Comparison of ENCODE assay signal across 19 cellular contexts in genomic region chr10:125781374-125781773, GRCh38. TPM values are rescaled to one million over a fixed set of nuclear protein-coding genes. Genes with fewer than 3 reads are reported as not detected.
DNase-seq lines count a peak whose midpoint lies in the region; ATAC-seq and TF ChIP-seq lines count a peak whose summit lies in the region.
"Had no signal": no experiment of that assay in that cellular context is flagged by ENCODE, and none has a peak within 500 bp of the region (broad histone marks: within the 10 kb centered on the region; RNA-seq: fewer than 3 reads in every experiment).

No MANE protein-coding gene starts in this region.

- no peak overlapping the region for H4K8ac ChIP-seq in neuronal stem cell (ENCODE audit: low read depth, low read length)

- no peak overlapping the region for H3K9ac ChIP-seq in endodermal cell (ENCODE audit: extremely low read depth, low read length, poor library complexity, severe bottlenecking)
- H3K9ac ChIP-seq in neuronal stem cell (ENCODE audit: low read depth, low read length, poor library complexity), result no peak overlapping the region
- no peak overlapping the region for H3K9ac ChIP-seq in Karpas-422 (ENCODE audit: low read length)
- H3K9ac ChIP-seq: BLaER1 had no signal

- peak; percentile 33 for DNase-seq in activated CD8-positive, alpha-beta memory T cell treated with anti-CD3 and anti-CD28 coated beads, Interleukin-2, amount 50 U/mL, for 48 hours
- no peak for DNase-seq in activated CD8-positive, alpha-beta memory T cell treated with anti-CD3 and anti-CD28 coated beads, Interleukin-2, amount 10 ng/mL, durations not matched to agents 7 days and 5 days
- peak; percentile 20 for DNase-seq in endodermal cell
- no peak for DNase-seq in neuronal stem cell (ENCODE audit: low spot score)
- DNase-seq in middle frontal gyrus (ENCODE audit: extremely low spot score, low spot score), result no peak
- no peak for DNase-seq in Karpas-422
- DNase-seq: Caco-2; CD4-positive, CD25-positive, alpha-beta regulatory T cell; CD8-positive, alpha-beta T cell; DMS153; DND-41; GOT3; HFFc6 had no signal

- no peak overlapping the region for H3K27ac Mint-ChIP-seq in activated CD8-positive, alpha-beta memory T cell treated with anti-CD3 and anti-CD28 coated beads, Interleukin-2, amount 10 ng/mL, durations not matched to agents 7 days and 5 days
- H3K27ac Mint-ChIP-seq in endodermal cell, result no peak overlapping the region
- H3K27ac Mint-ChIP-seq: B cell; CD4-positive, CD25-positive, alpha-beta regulatory T cell; CD8-positive, alpha-beta T cell; HFFc6 had no signal

- H3K36me3 ChIP-seq in endodermal cell (ENCODE audit: control insufficient read depth, insufficient read depth, low read length) (no peaks in the 10 kb centered on the region), neuronal stem cell (replicated peaks in 1 of 2; ENCODE audit: control insufficient read depth in 2 of 2, insufficient read depth in 2 of 2, low read length in 2 of 2) (no peaks in the 10 kb centered on the region), Karpas-422 (ENCODE audit: insufficient read depth, low read length) (no peaks in the 10 kb centered on the region)
- H3K36me3 ChIP-seq: HAP-1 had no signal

- no peaks in the 10 kb centered on the region for H3K27me3 ChIP-seq in endodermal cell (ENCODE audit: control insufficient read depth, insufficient read depth, low read length, poor library complexity, severe bottlenecking)
- H3K27me3 ChIP-seq in neuronal stem cell (ENCODE audit: control insufficient read depth in 3 of 3, insufficient read depth in 3 of 3, low read depth in 1 of 3, low read length in 3 of 3), result no peaks in the 10 kb centered on the region
- no peaks in the 10 kb centered on the region for H3K27me3 ChIP-seq in Karpas-422 (ENCODE audit: low read length)
- H3K27me3 ChIP-seq: BLaER1 had no signal

- no peaks in the 10 kb centered on the region for H3K27me3 Mint-ChIP-seq in activated CD8-positive, alpha-beta memory T cell treated with anti-CD3 and anti-CD28 coated beads, Interleukin-2, amount 10 ng/mL, durations not matched to agents 7 days and 5 days
- peaks cover 3% of the 10 kb centered on the region for H3K27me3 Mint-ChIP-seq in endodermal cell (ENCODE audit: insufficient read depth)
- H3K27me3 Mint-ChIP-seq: CD4-positive, CD25-positive, alpha-beta regulatory T cell had no signal

- no peak overlapping the region for H3K4ac ChIP-seq in neuronal stem cell (ENCODE audit: low read length)

- H3K9me3 ChIP-seq in endodermal cell (ENCODE audit: control insufficient read depth, low read length) (peaks cover 8% of the 10 kb centered on the region), neuronal stem cell (replicated peaks in 1 of 2; ENCODE audit: control insufficient read depth in 2 of 2, insufficient read depth in 1 of 2, low read depth in 1 of 2, low read length in 2 of 2) (peaks cover 0 to 3% of the 10 kb centered on the region in 2 donors), Karpas-422 (ENCODE audit: low read length) (no peaks in the 10 kb centered on the region)
- H3K9me3 ChIP-seq: Caco-2, HAP-1 had no signal

- no peak overlapping the region for H3K18ac ChIP-seq in neuronal stem cell (ENCODE audit: low read length)

- H2AFZ ChIP-seq in neuronal stem cell (ENCODE audit: low read length), result peak overlapping the region; percentile 77
- no peak overlapping the region for H2AFZ ChIP-seq in Karpas-422 (ENCODE audit: low read length)

- H3K4me1 Mint-ChIP-seq in activated CD8-positive, alpha-beta memory T cell treated with anti-CD3 and anti-CD28 coated beads, Interleukin-2, amount 10 ng/mL, durations not matched to agents 7 days and 5 days, result no peaks in the 10 kb centered on the region
- no peaks in the 10 kb centered on the region for H3K4me1 Mint-ChIP-seq in endodermal cell
- H3K4me1 Mint-ChIP-seq: B cell had no signal

- no peak overlapping the region for H3K4me3 Mint-ChIP-seq in activated CD8-positive, alpha-beta memory T cell treated with anti-CD3 and anti-CD28 coated beads, Interleukin-2, amount 10 ng/mL, durations not matched to agents 7 days and 5 days
- H3K4me3 Mint-ChIP-seq in endodermal cell, result no peak overlapping the region
- H3K4me3 Mint-ChIP-seq: B cell; CD4-positive, CD25-positive, alpha-beta regulatory T cell; CD8-positive, alpha-beta T cell; HFFc6 had no signal

- no peak overlapping the region for H2BK12ac ChIP-seq in neuronal stem cell (ENCODE audit: low read length)

- H2BK120ac ChIP-seq in neuronal stem cell (ENCODE audit: low read depth, low read length), result no peak overlapping the region

- H3K4me3 ChIP-seq in endodermal cell (ENCODE audit: low read length), result no peak overlapping the region
- no peak overlapping the region for H3K4me3 ChIP-seq in neuronal stem cell (ENCODE audit: low read length in 2 of 2)
- no peak overlapping the region for H3K4me3 ChIP-seq in Karpas-422 (ENCODE audit: low read length)
- H3K4me3 ChIP-seq: BLaER1, HAP-1 had no signal

- H2BK5ac ChIP-seq in neuronal stem cell (ENCODE audit: low read length), result no peak overlapping the region

- no peaks in the 10 kb centered on the region for H3K79me2 ChIP-seq in Karpas-422 (ENCODE audit: low read length)

- H4K91ac ChIP-seq in neuronal stem cell (ENCODE audit: low read depth, low read length, poor library complexity), result no peak overlapping the region

- H3K9me2 ChIP-seq in Karpas-422 (replicated peaks; ENCODE audit: insufficient read depth, low read length), result no peaks in the 10 kb centered on the region

- WGBS in endodermal cell (ENCODE audit: insufficient coverage in 1 of 2, insufficient read length in 1 of 2), 2 experiments, result 88 to 94% methylated on average over 4 to 8 of the region's 8 CpGs
- WGBS in neuronal stem cell (ENCODE audit: extremely low coverage in 2 of 2, insufficient read length in 2 of 2, insufficient replicate concordance in 1 of 2), 2 donors, result no CpG with 5 or more reads among the region's 8 CpGs

- CTCF ChIA-PET in activated CD8-positive, alpha-beta memory T cell treated with anti-CD3 and anti-CD28 coated beads, Interleukin-2, amount 10 ng/mL, durations not matched to agents 7 days and 5 days (lab: Charles Lee), result no interaction called here

- H3K4me1 ChIP-seq in endodermal cell (ENCODE audit: control insufficient read depth, insufficient read depth, low read length), result no peaks in the 10 kb centered on the region
- peaks cover 0 to 5% of the 10 kb centered on the region in 2 donors for H3K4me1 ChIP-seq in neuronal stem cell (ENCODE audit: control insufficient read depth in 2 of 2, insufficient read depth in 1 of 2, low read depth in 1 of 2, low read length in 2 of 2)
- H3K4me1 ChIP-seq in Karpas-422 (ENCODE audit: low read length), result peaks cover 22% of the 10 kb centered on the region
- H3K4me1 ChIP-seq: Caco-2, HAP-1 had no signal

- H3K4me2 ChIP-seq in neuronal stem cell (ENCODE audit: insufficient read depth, low read length, poor library complexity, severe bottlenecking), result no peak overlapping the region
- H3K4me2 ChIP-seq in Karpas-422 (ENCODE audit: low read depth, low read length, poor library complexity, severe bottlenecking), result no peak overlapping the region
- H3K4me2 ChIP-seq: BLaER1 had no signal

- H3K27ac ChIP-seq in endodermal cell (ENCODE audit: low read depth, low read length) (no peak overlapping the region), neuronal stem cell (replicated peaks; ENCODE audit: low read length) (no peak overlapping the region), Karpas-422 (ENCODE audit: low read length) (no peak overlapping the region)
- H3K27ac ChIP-seq: 22Rv1, BLaER1, C4-2B had no signal

- no peak for TF ChIP-seq CTCF in endodermal cell (conservative IDR thresholded peaks at IDR 0.05)

- no peak for ATAC-seq in activated CD8-positive, alpha-beta memory T cell treated with anti-CD3 and anti-CD28 coated beads, Interleukin-2, amount 10 ng/mL, durations not matched to agents 7 days and 5 days
- ATAC-seq in HG02981 (IDR thresholded peaks at IDR 0.05; ENCODE audit: unreplicated experiment), result no peak
- ATAC-seq: CD8-positive, alpha-beta T cell had no signal

- H2AK5ac ChIP-seq in neuronal stem cell (ENCODE audit: low read depth, low read length), result no peak overlapping the region

- no peak overlapping the region for H3K14ac ChIP-seq in neuronal stem cell (ENCODE audit: low read length)

- 0 out of 2 replicates have a peak, but pooled peaks cover 3% of the 10 kb centered on the region for H4K20me1 ChIP-seq in Karpas-422 (ENCODE audit: insufficient read depth, low read depth, low read length)
- H4K20me1 ChIP-seq: BLaER1 had no signal

- H3K79me1 ChIP-seq in neuronal stem cell (ENCODE audit: low read depth, low read length), result no peaks in the 10 kb centered on the region

- H2BK15ac ChIP-seq in neuronal stem cell (ENCODE audit: low read length), result no peak overlapping the region

- H3K36me3 Mint-ChIP-seq in activated CD8-positive, alpha-beta memory T cell treated with anti-CD3 and anti-CD28 coated beads, Interleukin-2, amount 10 ng/mL, durations not matched to agents 7 days and 5 days, result no peaks in the 10 kb centered on the region
- H3K36me3 Mint-ChIP-seq in endodermal cell (ENCODE audit: low read depth), result no peaks in the 10 kb centered on the region

- H3K23ac ChIP-seq in neuronal stem cell (ENCODE audit: low read depth, low read length, poor library complexity), result no peak overlapping the region

- H3K9me3 Mint-ChIP-seq in activated CD8-positive, alpha-beta memory T cell treated with anti-CD3 and anti-CD28 coated beads, Interleukin-2, amount 10 ng/mL, durations not matched to agents 7 days and 5 days (ENCODE audit: low read depth), result no peaks in the 10 kb centered on the region
- H3K9me3 Mint-ChIP-seq in endodermal cell, result peaks cover 8% of the 10 kb centered on the region
- H3K9me3 Mint-ChIP-seq: CD4-positive, CD25-positive, alpha-beta regulatory T cell; CD8-positive, alpha-beta T cell; HFFc6 had no signal

RNA-seq across cellular contexts. Expression of gene MMP21, which starts 5.8 kb away (rescaled TPM):
- not detected for total RNA-seq in activated CD8-positive, alpha-beta memory T cell treated with anti-CD3 and anti-CD28 coated beads, Interleukin-2, amount 10 ng/mL, durations not matched to agents 7 days and 5 days
- not detected for total RNA-seq in endodermal cell
- not detected for polyA plus RNA-seq in endodermal cell (2013, experiment 1 of 2)
- not detected for polyA plus RNA-seq in endodermal cell (2013, experiment 2 of 2)
- polyA plus RNA-seq in neuronal stem cell (2013, experiment 1 of 2), result not detected
- 0.03 TPM for polyA plus RNA-seq in neuronal stem cell (2013, experiment 2 of 2)
- not detected in 2 replicates for total RNA-seq in Karpas-422 (2014; rRNA removed; shearing (Covaris generic); ENCODE audit: low replicate concordance)
- total RNA-seq: Caco-2, HFFc6 had no signal

RNA-seq across cellular contexts. Expression of gene UROS, which starts 41.7 kb away (rescaled TPM):
- 10 to 100 TPM; 43.8 to 57.9 TPM for total RNA-seq in activated CD8-positive, alpha-beta memory T cell treated with anti-CD3 and anti-CD28 coated beads, Interleukin-2, amount 10 ng/mL, durations not matched to agents 7 days and 5 days
- 10 to 100 TPM; 49.2 to 69.4 TPM for total RNA-seq in endodermal cell
- polyA plus RNA-seq in endodermal cell (2013, experiment 1 of 2), result 39.2 TPM
- polyA plus RNA-seq in endodermal cell (2013, experiment 2 of 2), result 35.6 TPM
- polyA plus RNA-seq in neuronal stem cell (2013, experiment 1 of 2), result 55.7 TPM
- 54.9 TPM for polyA plus RNA-seq in neuronal stem cell (2013, experiment 2 of 2)
- 61.1 and 79.7 TPM in 2 replicates for total RNA-seq in Karpas-422 (2014; rRNA removed; shearing (Covaris generic); ENCODE audit: low replicate concordance)

RNA-seq across cellular contexts. Expression of gene BCCIP, which starts 42.0 kb away (rescaled TPM):
- 10 to 100 TPM; 53.1 to 77.0 TPM for total RNA-seq in activated CD8-positive, alpha-beta memory T cell treated with anti-CD3 and anti-CD28 coated beads, Interleukin-2, amount 10 ng/mL, durations not matched to agents 7 days and 5 days
- 10 to 100 TPM; 84.4 to 93.8 TPM for total RNA-seq in endodermal cell
- polyA plus RNA-seq in endodermal cell (2013, experiment 1 of 2), result 78.1 TPM
- 69.6 TPM for polyA plus RNA-seq in endodermal cell (2013, experiment 2 of 2)
- polyA plus RNA-seq in neuronal stem cell (2013, experiment 1 of 2), result 82.2 TPM
- polyA plus RNA-seq in neuronal stem cell (2013, experiment 2 of 2), result 82.6 TPM
- 27.9 and 30.1 TPM in 2 replicates for total RNA-seq in Karpas-422 (2014; rRNA removed; shearing (Covaris generic); ENCODE audit: low replicate concordance)

Comparison
In these comparisons a context has a peak if more than half of its experiments do, and no peak if none do; other contexts are left out.
1. DNase-seq: peak in activated CD8-positive, alpha-beta memory T cell treated with anti-CD3 and anti-CD28 coated beads, Interleukin-2, amount 50 U/mL, for 48 hours (single experiment) and endodermal cell (single experiment); none in activated CD8-positive, alpha-beta memory T cell treated with anti-CD3 and anti-CD28 coated beads, Interleukin-2, amount 10 ng/mL, durations not matched to agents 7 days and 5 days (single experiment), neuronal stem cell (single experiment), middle frontal gyrus (single experiment) and Karpas-422 (single experiment).